Comparison of ENCODE assay signal across 9 cellular contexts in the genomic region with DNA sequence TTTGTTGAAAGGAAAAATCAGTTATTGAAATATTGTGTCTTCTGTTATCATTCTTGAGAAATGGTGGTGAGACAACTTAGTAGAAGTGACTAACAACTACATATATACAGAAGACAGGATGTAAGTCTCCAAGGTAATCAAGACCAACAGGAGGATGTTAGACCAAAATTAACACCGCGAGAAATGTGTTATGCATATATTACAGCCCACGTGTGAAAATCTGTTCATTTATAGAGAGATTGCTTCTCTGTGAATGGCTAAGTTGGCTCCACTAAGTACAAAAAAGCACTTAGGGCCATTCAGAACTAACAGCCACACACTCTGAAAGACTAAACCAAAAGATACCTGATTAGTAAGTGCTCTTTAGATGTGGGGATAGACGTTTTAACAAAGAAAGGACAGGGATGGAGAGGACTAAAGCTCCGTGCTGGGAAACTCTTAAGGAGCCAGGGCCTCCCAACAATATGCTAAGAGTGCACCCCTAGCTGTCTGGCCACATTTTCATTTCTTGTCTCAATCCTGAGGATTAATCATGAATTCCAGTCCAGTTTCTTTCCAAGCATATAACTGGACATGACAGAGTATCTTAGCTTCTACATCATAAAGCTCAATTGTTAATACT. TPM values are rescaled to one million over a fixed set of nuclear protein-coding genes. Genes with fewer than 3 reads are reported as not detected.
DNase-seq lines count a peak whose midpoint lies in the region; ATAC-seq, FAIRE-seq and TF ChIP-seq lines count a peak whose summit lies in the region.
"Had no signal": no experiment of that assay in that cellular context is flagged by ENCODE, and none has a peak within 500 bp of the region (broad histone marks: within the 10 kb centered on the region; RNA-seq: fewer than 3 reads in every experiment).

No MANE protein-coding gene starts in this region.

- peaks cover 23% of the 10 kb centered on the region for H3K4me1 Mint-ChIP-seq in activated naive CD8-positive, alpha-beta T cell treated with anti-CD3 and anti-CD28 coated beads, Interleukin-2, amount 50 U/mL, for 24 hours
- H3K4me1 Mint-ChIP-seq in activated naive CD8-positive, alpha-beta T cell treated with anti-CD3 and anti-CD28 coated beads for 36 hours: no peaks in the 10 kb centered on the region
- H3K4me1 Mint-ChIP-seq in T-helper 2 cell treated with Interferon-gamma antibody and Interleukin-4, amounts not matched to agents 5 μg/mL and 100 μg/mL, for 36 hours (ENCODE audit: low read depth): peaks cover 2% of the 10 kb centered on the region

- no peak overlapping the region for H3K4me3 ChIP-seq in gastroesophageal sphincter

- H3K27ac Mint-ChIP-seq in activated naive CD8-positive, alpha-beta T cell treated with anti-CD3 and anti-CD28 coated beads, Interleukin-2, amount 50 U/mL, for 24 hours: peak overlapping the region; percentile 66
- no peak overlapping the region for H3K27ac Mint-ChIP-seq in activated naive CD8-positive, alpha-beta T cell treated with anti-CD3 and anti-CD28 coated beads for 36 hours
- H3K27ac Mint-ChIP-seq in T-helper 2 cell treated with Interferon-gamma antibody and Interleukin-4, amounts not matched to agents 5 μg/mL and 100 μg/mL, for 36 hours: peak overlapping the region; percentile 32
- H3K27ac Mint-ChIP-seq: nephron had no signal

- FAIRE-seq in RCC 7860 (lab: Jason Lieb, UNC): no peak

- 78 to 83% methylated on average over 5 of the region's 5 CpGs for WGBS in gastroesophageal sphincter (ENCODE audit: low coverage in 1 of 2), 2 donors

- H3K27ac ChIP-seq in gastroesophageal sphincter: no peak overlapping the region

- ATAC-seq in activated naive CD8-positive, alpha-beta T cell treated with anti-CD3 and anti-CD28 coated beads, Interleukin-2, amount 50 U/mL, for 24 hours: peak; percentile 77
- ATAC-seq in HG02973 (IDR thresholded peaks at IDR 0.05; ENCODE audit: unreplicated experiment) (peak; percentile 45), gastroesophageal sphincter (no peak)

- H3K27me3 ChIP-seq in gastroesophageal sphincter: no peaks in the 10 kb centered on the region

- H3K36me3 Mint-ChIP-seq in activated naive CD8-positive, alpha-beta T cell treated with anti-CD3 and anti-CD28 coated beads, Interleukin-2, amount 50 U/mL, for 24 hours (ENCODE audit: low read depth): no peaks in the 10 kb centered on the region
- no peaks in the 10 kb centered on the region for H3K36me3 Mint-ChIP-seq in activated naive CD8-positive, alpha-beta T cell treated with anti-CD3 and anti-CD28 coated beads for 36 hours
- no peaks in the 10 kb centered on the region for H3K36me3 Mint-ChIP-seq in T-helper 2 cell treated with Interferon-gamma antibody and Interleukin-4, amounts not matched to agents 5 μg/mL and 100 μg/mL, for 36 hours (ENCODE audit: low read depth)

- no peak for TF ChIP-seq POLR2A in gastroesophageal sphincter (IDR thresholded peaks at IDR 0.05)

- no peak for TF ChIP-seq EP300 in gastroesophageal sphincter (IDR thresholded peaks at IDR 0.05)

- peaks cover 4% of the 10 kb centered on the region for H3K9me3 Mint-ChIP-seq in activated naive CD8-positive, alpha-beta T cell treated with anti-CD3 and anti-CD28 coated beads, Interleukin-2, amount 50 U/mL, for 24 hours
- no peaks in the 10 kb centered on the region for H3K9me3 Mint-ChIP-seq in activated naive CD8-positive, alpha-beta T cell treated with anti-CD3 and anti-CD28 coated beads for 36 hours
- H3K9me3 Mint-ChIP-seq in T-helper 2 cell treated with Interferon-gamma antibody and Interleukin-4, amounts not matched to agents 5 μg/mL and 100 μg/mL, for 36 hours: no peaks in the 10 kb centered on the region
- H3K9me3 Mint-ChIP-seq: nephron had no signal

- no peak for TF ChIP-seq CTCF in gastroesophageal sphincter (IDR thresholded peaks at IDR 0.05)

- no peaks in the 10 kb centered on the region for H3K4me1 ChIP-seq in gastroesophageal sphincter

- DNase-seq in activated naive CD8-positive, alpha-beta T cell treated with anti-CD3 and anti-CD28 coated beads, Interleukin-2, amount 50 U/mL, for 24 hours: no peak
- DNase-seq in activated naive CD8-positive, alpha-beta T cell treated with anti-CD3 and anti-CD28 coated beads for 36 hours: no peak
- peak; percentile 10 for DNase-seq in T-helper 2 cell treated with Interferon-gamma antibody and Interleukin-4, amounts not matched to agents 5 μg/mL and 100 μg/mL, for 36 hours (ENCODE audit: low spot score)
- no peak for DNase-seq in NCI-H146 treated with DMSO at 0.1 percent for 48 hours (lab: John Stamatoyannopoulos, UW; ENCODE audit: unreplicated experiment)
- DNase-seq in AML-193 (lab: John Stamatoyannopoulos, UW): no peak
- DNase-seq in RCC 7860 (ENCODE audit: low spot score): no peak

- H3K9me3 ChIP-seq in gastroesophageal sphincter: no peaks in the 10 kb centered on the region

- H3K36me3 ChIP-seq in gastroesophageal sphincter: no peaks in the 10 kb centered on the region

- no peak overlapping the region for H3K4me3 Mint-ChIP-seq in activated naive CD8-positive, alpha-beta T cell treated with anti-CD3 and anti-CD28 coated beads, Interleukin-2, amount 50 U/mL, for 24 hours
- H3K4me3 Mint-ChIP-seq in activated naive CD8-positive, alpha-beta T cell treated with anti-CD3 and anti-CD28 coated beads for 36 hours: no peak overlapping the region
- no peak overlapping the region for H3K4me3 Mint-ChIP-seq in T-helper 2 cell treated with Interferon-gamma antibody and Interleukin-4, amounts not matched to agents 5 μg/mL and 100 μg/mL, for 36 hours
- H3K4me3 Mint-ChIP-seq: nephron had no signal

- no peaks in the 10 kb centered on the region for H3K27me3 Mint-ChIP-seq in activated naive CD8-positive, alpha-beta T cell treated with anti-CD3 and anti-CD28 coated beads, Interleukin-2, amount 50 U/mL, for 24 hours
- no peaks in the 10 kb centered on the region for H3K27me3 Mint-ChIP-seq in activated naive CD8-positive, alpha-beta T cell treated with anti-CD3 and anti-CD28 coated beads for 36 hours
- no peaks in the 10 kb centered on the region for H3K27me3 Mint-ChIP-seq in T-helper 2 cell treated with Interferon-gamma antibody and Interleukin-4, amounts not matched to agents 5 μg/mL and 100 μg/mL, for 36 hours (ENCODE audit: low read depth)

RNA-seq across cellular contexts. Expression of a gene that starts 26.5 kb away (rescaled TPM):
- total RNA-seq in activated naive CD8-positive, alpha-beta T cell treated with anti-CD3 and anti-CD28 coated beads for 36 hours: under 1 TPM; 0.14 to 0.72 TPM
- 100 to 1,000 TPM in 2 of 4 donors, 10 to 100 TPM in 2; 51.2 to 194 (median 106) TPM for total RNA-seq in gastroesophageal sphincter

Comparison
In these comparisons a context has a peak if more than half of its experiments do, and no peak if none do; other contexts are left out.
1. RNA of a gene that starts 26.5 kb away (total RNA-seq): 51.2 to 194 TPM in gastroesophageal sphincter; 0.14 to 0.72 TPM in activated naive CD8-positive, alpha-beta T cell treated with anti-CD3 and anti-CD28 coated beads for 36 hours; every median in the first group is over 10 times any median in the second.